1 cellular context compared by ENCODE assay signal in the genomic region with DNA sequence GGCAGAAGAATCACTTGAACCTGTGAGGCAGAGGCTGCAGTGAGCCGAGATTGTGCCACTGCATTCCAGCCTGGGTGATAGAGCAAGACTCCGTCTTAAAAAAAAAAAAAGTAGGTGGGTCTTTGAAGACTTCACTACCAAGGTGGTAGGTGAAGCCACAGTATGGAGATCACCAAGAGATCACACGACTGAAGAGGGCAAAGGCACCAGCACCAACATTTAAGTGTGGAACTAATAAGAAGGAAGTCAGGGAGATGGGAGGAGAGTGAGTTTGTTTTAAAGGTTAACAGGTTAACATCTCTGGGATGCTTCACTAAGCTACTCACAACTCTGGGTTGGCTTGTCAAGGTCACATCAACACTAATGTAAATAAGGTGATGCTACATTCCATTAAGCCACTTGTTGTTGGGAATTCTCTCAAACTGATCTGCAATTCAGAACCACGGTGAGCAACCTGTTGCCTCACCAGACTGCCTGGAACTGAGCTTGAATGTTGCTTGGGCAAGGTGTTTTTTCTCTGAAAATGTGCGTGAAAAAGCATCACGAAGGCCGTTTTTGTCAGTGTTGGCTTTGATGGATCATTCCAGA.
TF ChIP-seq lines count a peak whose summit lies in the region.

No MANE protein-coding gene starts in this region.

TF ChIP-seq in HepG2, 621 proteins besides CTCF, POLR2A, EP300 and RAD21 (continued from another document and continues in another):
- TF ChIP-seq, protein P1, sequence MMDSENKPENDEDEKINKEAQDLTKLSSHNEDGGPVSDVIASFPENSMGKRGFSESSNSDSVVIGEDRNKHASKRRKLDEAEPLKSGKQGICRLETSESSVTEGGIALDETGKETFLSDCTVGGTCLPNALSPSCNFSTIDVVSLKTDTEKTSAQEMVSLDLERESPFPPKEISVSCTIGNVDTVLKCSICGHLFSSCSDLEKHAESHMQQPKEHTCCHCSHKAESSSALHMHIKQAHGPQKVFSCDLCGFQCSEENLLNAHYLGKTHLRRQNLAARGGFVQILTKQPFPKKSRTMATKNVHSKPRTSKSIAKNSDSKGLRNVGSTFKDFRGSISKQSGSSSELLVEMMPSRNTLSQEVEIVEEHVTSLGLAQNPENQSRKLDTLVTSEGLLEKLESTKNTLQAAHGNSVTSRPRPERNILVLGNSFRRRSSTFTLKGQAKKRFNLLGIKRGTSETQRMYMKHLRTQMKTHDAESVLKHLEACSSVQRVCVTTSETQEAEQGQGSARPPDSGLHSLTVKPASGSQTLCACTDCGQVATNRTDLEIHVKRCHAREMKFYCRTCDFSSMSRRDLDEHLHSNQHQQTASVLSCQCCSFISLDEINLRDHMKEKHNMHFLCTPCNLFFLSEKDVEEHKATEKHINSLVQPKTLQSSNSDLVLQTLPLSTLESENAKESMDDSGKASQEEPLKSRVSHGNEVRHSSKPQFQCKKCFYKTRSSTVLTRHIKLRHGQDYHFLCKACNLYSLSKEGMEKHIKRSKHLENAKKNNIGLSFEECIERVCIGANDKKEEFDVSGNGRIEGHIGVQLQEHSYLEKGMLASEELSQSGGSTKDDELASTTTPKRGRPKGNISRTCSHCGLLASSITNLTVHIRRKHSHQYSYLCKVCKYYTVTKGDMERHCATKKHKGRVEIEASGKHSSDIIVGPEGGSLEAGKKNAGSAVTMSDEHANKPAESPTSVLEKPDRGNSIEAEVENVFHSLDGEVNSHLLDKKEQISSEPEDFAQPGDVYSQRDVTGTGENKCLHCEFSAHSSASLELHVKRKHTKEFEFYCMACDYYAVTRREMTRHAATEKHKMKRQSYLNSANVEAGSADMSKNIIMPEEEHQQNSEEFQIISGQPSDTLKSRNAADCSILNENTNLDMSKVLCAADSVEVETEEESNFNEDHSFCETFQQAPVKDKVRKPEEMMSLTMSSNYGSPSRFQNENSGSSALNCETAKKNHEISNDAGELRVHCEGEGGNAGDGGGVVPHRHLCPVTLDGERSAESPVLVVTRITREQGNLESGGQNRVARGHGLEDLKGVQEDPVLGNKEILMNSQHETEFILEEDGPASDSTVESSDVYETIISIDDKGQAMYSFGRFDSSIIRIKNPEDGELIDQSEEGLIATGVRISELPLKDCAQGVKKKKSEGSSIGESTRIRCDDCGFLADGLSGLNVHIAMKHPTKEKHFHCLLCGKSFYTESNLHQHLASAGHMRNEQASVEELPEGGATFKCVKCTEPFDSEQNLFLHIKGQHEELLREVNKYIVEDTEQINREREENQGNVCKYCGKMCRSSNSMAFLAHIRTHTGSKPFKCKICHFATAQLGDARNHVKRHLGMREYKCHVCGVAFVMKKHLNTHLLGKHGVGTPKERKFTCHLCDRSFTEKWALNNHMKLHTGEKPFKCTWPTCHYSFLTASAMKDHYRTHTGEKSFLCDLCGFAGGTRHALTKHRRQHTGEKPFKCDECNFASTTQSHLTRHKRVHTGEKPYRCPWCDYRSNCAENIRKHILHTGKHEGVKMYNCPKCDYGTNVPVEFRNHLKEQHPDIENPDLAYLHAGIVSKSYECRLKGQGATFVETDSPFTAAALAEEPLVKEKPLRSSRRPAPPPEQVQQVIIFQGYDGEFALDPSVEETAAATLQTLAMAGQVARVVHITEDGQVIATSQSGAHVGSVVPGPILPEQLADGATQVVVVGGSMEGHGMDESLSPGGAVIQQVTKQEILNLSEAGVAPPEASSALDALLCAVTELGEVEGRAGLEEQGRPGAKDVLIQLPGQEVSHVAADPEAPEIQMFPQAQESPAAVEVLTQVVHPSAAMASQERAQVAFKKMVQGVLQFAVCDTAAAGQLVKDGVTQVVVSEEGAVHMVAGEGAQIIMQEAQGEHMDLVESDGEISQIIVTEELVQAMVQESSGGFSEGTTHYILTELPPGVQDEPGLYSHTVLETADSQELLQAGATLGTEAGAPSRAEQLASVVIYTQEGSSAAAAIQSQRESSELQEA (CRISPR knock-in tag; IDR thresholded peaks at IDR 0.05; ENCODE audit: not compliant biosample characterization): no peak
- TF ChIP-seq ZNF441 (CRISPR knock-in tag; IDR thresholded peaks at IDR 0.05; ENCODE audit: borderline replicate concordance) (peak; percentile 45; the same call in 1 of the 2 replicates), RCOR2 (CRISPR knock-in tag; IDR thresholded peaks at IDR 0.05) (no peak), HMG20A (CRISPR knock-in tag; IDR thresholded peaks at IDR 0.05; ENCODE audit: borderline replicate concordance) (peak; percentile 67; the same call in 1 of the 2 replicates), ZNF530 (CRISPR knock-in tag; IDR thresholded peaks at IDR 0.05; ENCODE audit: low read depth) (no peak), MIXL1 (CRISPR knock-in tag; IDR thresholded peaks at IDR 0.05) (peak; percentile 56; the same call in 1 of the 2 replicates), EHMT2 (IDR thresholded peaks at IDR 0.05; ENCODE audit: borderline replicate concordance, low read depth, low read length) (0 out of 2 replicates have a peak, but pooled peaks have one; percentile 36), MIER2 (CRISPR knock-in tag; IDR thresholded peaks at IDR 0.05) (peak; percentile 92), PAF1 (CRISPR knock-in tag; IDR thresholded peaks at IDR 0.05) (peak; percentile 71), SETDB1 (CRISPR knock-in tag; IDR thresholded peaks at IDR 0.05; ENCODE audit: borderline replicate concordance) (no peak), ZSCAN29 (CRISPR knock-in tag; conservative IDR thresholded peaks at IDR 0.05) (0 out of 2 replicates have a peak, but pooled peaks have one; percentile 37), ETV5 (CRISPR knock-in tag; IDR thresholded peaks at IDR 0.05; ENCODE audit: borderline replicate concordance) (no peak), ZNF883 (CRISPR knock-in tag; IDR thresholded peaks at IDR 0.05; ENCODE audit: not compliant biosample characterization) (no peak), ZNF451 (CRISPR knock-in tag; IDR thresholded peaks at IDR 0.05) (no peak), SAP130 (CRISPR knock-in tag; IDR thresholded peaks at IDR 0.05; ENCODE audit: low read depth) (peak; percentile 35; the same call in 1 of the 2 replicates), FOSL2 (CRISPR knock-in tag; IDR thresholded peaks at IDR 0.05) (peak; percentile 61), HDAC2 (CRISPR knock-in tag; IDR thresholded peaks at IDR 0.05) (0 out of 2 replicates have a peak, but pooled peaks have one; percentile 24), HMGA1 (CRISPR knock-in tag; conservative IDR thresholded peaks at IDR 0.05) (no peak)
- TF ChIP-seq, protein P2, sequence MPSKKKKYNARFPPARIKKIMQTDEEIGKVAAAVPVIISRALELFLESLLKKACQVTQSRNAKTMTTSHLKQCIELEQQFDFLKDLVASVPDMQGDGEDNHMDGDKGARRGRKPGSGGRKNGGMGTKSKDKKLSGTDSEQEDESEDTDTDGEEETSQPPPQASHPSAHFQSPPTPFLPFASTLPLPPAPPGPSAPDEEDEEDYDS (CRISPR knock-in tag; IDR thresholded peaks at IDR 0.05): no peak
- TF ChIP-seq, protein P3, sequence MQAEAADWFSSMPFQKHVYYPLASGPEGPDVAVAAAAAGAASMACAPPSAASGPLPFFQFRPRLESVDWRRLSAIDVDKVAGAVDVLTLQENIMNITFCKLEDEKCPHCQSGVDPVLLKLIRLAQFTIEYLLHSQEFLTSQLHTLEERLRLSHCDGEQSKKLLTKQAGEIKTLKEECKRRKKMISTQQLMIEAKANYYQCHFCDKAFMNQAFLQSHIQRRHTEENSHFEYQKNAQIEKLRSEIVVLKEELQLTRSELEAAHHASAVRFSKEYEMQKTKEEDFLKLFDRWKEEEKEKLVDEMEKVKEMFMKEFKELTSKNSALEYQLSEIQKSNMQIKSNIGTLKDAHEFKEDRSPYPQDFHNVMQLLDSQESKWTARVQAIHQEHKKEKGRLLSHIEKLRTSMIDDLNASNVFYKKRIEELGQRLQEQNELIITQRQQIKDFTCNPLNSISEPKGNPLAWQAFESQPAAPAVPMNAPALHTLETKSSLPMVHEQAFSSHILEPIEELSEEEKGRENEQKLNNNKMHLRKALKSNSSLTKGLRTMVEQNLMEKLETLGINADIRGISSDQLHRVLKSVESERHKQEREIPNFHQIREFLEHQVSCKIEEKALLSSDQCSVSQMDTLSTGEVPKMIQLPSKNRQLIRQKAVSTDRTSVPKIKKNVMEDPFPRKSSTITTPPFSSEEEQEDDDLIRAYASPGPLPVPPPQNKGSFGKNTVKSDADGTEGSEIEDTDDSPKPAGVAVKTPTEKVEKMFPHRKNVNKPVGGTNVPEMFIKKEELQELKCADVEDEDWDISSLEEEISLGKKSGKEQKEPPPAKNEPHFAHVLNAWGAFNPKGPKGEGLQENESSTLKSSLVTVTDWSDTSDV (CRISPR knock-in tag; IDR thresholded peaks at IDR 0.05): no peak
- TF ChIP-seq, protein P4, sequence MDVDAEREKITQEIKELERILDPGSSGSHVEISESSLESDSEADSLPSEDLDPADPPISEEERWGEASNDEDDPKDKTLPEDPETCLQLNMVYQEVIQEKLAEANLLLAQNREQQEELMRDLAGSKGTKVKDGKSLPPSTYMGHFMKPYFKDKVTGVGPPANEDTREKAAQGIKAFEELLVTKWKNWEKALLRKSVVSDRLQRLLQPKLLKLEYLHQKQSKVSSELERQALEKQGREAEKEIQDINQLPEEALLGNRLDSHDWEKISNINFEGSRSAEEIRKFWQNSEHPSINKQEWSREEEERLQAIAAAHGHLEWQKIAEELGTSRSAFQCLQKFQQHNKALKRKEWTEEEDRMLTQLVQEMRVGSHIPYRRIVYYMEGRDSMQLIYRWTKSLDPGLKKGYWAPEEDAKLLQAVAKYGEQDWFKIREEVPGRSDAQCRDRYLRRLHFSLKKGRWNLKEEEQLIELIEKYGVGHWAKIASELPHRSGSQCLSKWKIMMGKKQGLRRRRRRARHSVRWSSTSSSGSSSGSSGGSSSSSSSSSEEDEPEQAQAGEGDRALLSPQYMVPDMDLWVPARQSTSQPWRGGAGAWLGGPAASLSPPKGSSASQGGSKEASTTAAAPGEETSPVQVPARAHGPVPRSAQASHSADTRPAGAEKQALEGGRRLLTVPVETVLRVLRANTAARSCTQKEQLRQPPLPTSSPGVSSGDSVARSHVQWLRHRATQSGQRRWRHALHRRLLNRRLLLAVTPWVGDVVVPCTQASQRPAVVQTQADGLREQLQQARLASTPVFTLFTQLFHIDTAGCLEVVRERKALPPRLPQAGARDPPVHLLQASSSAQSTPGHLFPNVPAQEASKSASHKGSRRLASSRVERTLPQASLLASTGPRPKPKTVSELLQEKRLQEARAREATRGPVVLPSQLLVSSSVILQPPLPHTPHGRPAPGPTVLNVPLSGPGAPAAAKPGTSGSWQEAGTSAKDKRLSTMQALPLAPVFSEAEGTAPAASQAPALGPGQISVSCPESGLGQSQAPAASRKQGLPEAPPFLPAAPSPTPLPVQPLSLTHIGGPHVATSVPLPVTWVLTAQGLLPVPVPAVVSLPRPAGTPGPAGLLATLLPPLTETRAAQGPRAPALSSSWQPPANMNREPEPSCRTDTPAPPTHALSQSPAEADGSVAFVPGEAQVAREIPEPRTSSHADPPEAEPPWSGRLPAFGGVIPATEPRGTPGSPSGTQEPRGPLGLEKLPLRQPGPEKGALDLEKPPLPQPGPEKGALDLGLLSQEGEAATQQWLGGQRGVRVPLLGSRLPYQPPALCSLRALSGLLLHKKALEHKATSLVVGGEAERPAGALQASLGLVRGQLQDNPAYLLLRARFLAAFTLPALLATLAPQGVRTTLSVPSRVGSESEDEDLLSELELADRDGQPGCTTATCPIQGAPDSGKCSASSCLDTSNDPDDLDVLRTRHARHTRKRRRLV (CRISPR knock-in tag; IDR thresholded peaks at IDR 0.05): no peak
- TF ChIP-seq, protein P5, sequence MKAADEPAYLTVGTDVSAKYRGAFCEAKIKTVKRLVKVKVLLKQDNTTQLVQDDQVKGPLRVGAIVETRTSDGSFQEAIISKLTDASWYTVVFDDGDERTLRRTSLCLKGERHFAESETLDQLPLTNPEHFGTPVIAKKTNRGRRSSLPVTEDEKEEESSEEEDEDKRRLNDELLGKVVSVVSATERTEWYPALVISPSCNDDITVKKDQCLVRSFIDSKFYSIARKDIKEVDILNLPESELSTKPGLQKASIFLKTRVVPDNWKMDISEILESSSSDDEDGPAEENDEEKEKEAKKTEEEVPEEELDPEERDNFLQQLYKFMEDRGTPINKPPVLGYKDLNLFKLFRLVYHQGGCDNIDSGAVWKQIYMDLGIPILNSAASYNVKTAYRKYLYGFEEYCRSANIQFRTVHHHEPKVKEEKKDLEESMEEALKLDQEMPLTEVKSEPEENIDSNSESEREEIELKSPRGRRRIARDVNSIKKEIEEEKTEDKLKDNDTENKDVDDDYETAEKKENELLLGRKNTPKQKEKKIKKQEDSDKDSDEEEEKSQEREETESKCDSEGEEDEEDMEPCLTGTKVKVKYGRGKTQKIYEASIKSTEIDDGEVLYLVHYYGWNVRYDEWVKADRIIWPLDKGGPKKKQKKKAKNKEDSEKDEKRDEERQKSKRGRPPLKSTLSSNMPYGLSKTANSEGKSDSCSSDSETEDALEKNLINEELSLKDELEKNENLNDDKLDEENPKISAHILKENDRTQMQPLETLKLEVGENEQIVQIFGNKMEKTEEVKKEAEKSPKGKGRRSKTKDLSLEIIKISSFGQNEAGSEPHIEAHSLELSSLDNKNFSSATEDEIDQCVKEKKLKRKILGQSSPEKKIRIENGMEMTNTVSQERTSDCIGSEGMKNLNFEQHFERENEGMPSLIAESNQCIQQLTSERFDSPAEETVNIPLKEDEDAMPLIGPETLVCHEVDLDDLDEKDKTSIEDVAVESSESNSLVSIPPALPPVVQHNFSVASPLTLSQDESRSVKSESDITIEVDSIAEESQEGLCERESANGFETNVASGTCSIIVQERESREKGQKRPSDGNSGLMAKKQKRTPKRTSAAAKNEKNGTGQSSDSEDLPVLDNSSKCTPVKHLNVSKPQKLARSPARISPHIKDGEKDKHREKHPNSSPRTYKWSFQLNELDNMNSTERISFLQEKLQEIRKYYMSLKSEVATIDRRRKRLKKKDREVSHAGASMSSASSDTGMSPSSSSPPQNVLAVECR (CRISPR knock-in tag; IDR thresholded peaks at IDR 0.05; ENCODE audit: borderline replicate concordance): 0 out of 2 replicates have a peak, but pooled peaks have one; percentile 25
- TF ChIP-seq, protein P6, sequence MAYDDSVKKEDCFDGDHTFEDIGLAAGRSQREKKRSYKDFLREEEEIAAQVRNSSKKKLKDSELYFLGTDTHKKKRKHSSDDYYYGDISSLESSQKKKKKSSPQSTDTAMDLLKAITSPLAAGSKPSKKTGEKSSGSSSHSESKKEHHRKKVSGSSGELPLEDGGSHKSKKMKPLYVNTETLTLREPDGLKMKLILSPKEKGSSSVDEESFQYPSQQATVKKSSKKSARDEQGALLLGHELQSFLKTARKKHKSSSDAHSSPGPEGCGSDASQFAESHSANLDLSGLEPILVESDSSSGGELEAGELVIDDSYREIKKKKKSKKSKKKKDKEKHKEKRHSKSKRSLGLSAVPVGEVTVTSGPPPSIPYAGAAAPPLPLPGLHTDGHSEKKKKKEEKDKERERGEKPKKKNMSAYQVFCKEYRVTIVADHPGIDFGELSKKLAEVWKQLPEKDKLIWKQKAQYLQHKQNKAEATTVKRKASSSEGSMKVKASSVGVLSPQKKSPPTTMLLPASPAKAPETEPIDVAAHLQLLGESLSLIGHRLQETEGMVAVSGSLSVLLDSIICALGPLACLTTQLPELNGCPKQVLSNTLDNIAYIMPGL (CRISPR knock-in tag; IDR thresholded peaks at IDR 0.05; ENCODE audit: borderline replicate concordance in 1 of 2, low read depth in 1 of 2): no peak
- TF ChIP-seq, protein P7, sequence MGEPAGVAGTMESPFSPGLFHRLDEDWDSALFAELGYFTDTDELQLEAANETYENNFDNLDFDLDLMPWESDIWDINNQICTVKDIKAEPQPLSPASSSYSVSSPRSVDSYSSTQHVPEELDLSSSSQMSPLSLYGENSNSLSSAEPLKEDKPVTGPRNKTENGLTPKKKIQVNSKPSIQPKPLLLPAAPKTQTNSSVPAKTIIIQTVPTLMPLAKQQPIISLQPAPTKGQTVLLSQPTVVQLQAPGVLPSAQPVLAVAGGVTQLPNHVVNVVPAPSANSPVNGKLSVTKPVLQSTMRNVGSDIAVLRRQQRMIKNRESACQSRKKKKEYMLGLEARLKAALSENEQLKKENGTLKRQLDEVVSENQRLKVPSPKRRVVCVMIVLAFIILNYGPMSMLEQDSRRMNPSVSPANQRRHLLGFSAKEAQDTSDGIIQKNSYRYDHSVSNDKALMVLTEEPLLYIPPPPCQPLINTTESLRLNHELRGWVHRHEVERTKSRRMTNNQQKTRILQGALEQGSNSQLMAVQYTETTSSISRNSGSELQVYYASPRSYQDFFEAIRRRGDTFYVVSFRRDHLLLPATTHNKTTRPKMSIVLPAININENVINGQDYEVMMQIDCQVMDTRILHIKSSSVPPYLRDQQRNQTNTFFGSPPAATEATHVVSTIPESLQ (CRISPR knock-in tag; conservative IDR thresholded peaks at IDR 0.05): no peak
